ENCODE assay signal across 1 cellular context in genomic region chr16:19744670-19745069, GRCh38.
TF ChIP-seq lines count a peak whose summit lies in the region.

No MANE protein-coding gene starts in this region.

TF ChIP-seq in HepG2, 621 proteins besides CTCF, POLR2A, EP300 and RAD21 (continued from another document and continues in another):
- TF ChIP-seq, protein P1, sequence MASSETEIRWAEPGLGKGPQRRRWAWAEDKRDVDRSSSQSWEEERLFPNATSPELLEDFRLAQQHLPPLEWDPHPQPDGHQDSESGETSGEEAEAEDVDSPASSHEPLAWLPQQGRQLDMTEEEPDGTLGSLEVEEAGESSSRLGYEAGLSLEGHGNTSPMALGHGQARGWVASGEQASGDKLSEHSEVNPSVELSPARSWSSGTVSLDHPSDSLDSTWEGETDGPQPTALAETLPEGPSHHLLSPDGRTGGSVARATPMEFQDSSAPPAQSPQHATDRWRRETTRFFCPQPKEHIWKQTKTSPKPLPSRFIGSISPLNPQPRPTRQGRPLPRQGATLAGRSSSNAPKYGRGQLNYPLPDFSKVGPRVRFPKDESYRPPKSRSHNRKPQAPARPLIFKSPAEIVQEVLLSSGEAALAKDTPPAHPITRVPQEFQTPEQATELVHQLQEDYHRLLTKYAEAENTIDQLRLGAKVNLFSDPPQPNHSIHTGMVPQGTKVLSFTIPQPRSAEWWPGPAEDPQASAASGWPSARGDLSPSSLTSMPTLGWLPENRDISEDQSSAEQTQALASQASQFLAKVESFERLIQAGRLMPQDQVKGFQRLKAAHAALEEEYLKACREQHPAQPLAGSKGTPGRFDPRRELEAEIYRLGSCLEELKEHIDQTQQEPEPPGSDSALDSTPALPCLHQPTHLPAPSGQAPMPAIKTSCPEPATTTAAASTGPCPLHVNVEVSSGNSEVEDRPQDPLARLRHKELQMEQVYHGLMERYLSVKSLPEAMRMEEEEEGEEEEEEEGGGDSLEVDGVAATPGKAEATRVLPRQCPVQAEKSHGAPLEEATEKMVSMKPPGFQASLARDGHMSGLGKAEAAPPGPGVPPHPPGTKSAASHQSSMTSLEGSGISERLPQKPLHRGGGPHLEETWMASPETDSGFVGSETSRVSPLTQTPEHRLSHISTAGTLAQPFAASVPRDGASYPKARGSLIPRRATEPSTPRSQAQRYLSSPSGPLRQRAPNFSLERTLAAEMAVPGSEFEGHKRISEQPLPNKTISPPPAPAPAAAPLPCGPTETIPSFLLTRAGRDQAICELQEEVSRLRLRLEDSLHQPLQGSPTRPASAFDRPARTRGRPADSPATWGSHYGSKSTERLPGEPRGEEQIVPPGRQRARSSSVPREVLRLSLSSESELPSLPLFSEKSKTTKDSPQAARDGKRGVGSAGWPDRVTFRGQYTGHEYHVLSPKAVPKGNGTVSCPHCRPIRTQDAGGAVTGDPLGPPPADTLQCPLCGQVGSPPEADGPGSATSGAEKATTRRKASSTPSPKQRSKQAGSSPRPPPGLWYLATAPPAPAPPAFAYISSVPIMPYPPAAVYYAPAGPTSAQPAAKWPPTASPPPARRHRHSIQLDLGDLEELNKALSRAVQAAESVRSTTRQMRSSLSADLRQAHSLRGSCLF (CRISPR knock-in tag; IDR thresholded peaks at IDR 0.05; ENCODE audit: borderline replicate concordance): no peak
- TF ChIP-seq SSRP1 (CRISPR knock-in tag; IDR thresholded peaks at IDR 0.05) (no peak), RELA (CRISPR knock-in tag; IDR thresholded peaks at IDR 0.05) (no peak), MTA3 (CRISPR knock-in tag; IDR thresholded peaks at IDR 0.05) (no peak), FOXA3 (CRISPR knock-in tag; IDR thresholded peaks at IDR 0.05) (peak; percentile 94), ARID3A (IDR thresholded peaks at IDR 0.05; ENCODE audit: low read depth, low read length) (peak; percentile 93), FOXA1 (IDR thresholded peaks at IDR 0.05) (peak; percentile 91), FOXA1 (CRISPR knock-in tag; IDR thresholded peaks at IDR 0.05) (peak; percentile 92), ZSCAN9 (CRISPR knock-in tag; IDR thresholded peaks at IDR 0.05; ENCODE audit: borderline replicate concordance) (no peak), ZNF572 (CRISPR knock-in tag; IDR thresholded peaks at IDR 0.05) (no peak), GATAD2A (CRISPR knock-in tag; IDR thresholded peaks at IDR 0.05) (peak; percentile 84), GATAD1 (CRISPR knock-in tag; IDR thresholded peaks at IDR 0.05) (0 out of 2 replicates have a peak, but pooled peaks have one; percentile 16), SYNCRIP (IDR thresholded peaks at IDR 0.05; ENCODE audit: insufficient read depth, low read depth, low read length) (no peak), RORA (CRISPR knock-in tag; IDR thresholded peaks at IDR 0.05) (no peak), NCOA1 (CRISPR knock-in tag; IDR thresholded peaks at IDR 0.05) (no peak), ZBTB7A (CRISPR knock-in tag; IDR thresholded peaks at IDR 0.05) (no peak), DR1 (CRISPR knock-in tag; IDR thresholded peaks at IDR 0.05) (no peak), MAFF (IDR thresholded peaks at IDR 0.05; ENCODE audit: low read depth, low read length) (no peak), SUZ12 (IDR thresholded peaks at IDR 0.05; ENCODE audit: low read depth, low read length) (no peak), ZNF367 (CRISPR knock-in tag; IDR thresholded peaks at IDR 0.05; ENCODE audit: borderline replicate concordance) (no peak), ZNF382 (CRISPR knock-in tag; IDR thresholded peaks at IDR 0.05; ENCODE audit: borderline replicate concordance) (no peak), ZBTB26 (CRISPR knock-in tag; IDR thresholded peaks at IDR 0.05; ENCODE audit: borderline replicate concordance) (no peak), RFX5 (IDR thresholded peaks at IDR 0.05; ENCODE audit: low read depth, low read length) (no peak), HHEX (CRISPR knock-in tag; IDR thresholded peaks at IDR 0.05) (peak; percentile 88), MXI1 (IDR thresholded peaks at IDR 0.05; ENCODE audit: borderline replicate concordance, low read depth, low read length) (no peak), GLI4 (CRISPR knock-in tag; IDR thresholded peaks at IDR 0.05; ENCODE audit: borderline replicate concordance) (no peak), TFAP4 (IDR thresholded peaks at IDR 0.05; ENCODE audit: borderline replicate concordance, low read depth) (no peak)
- TF ChIP-seq, protein P2, sequence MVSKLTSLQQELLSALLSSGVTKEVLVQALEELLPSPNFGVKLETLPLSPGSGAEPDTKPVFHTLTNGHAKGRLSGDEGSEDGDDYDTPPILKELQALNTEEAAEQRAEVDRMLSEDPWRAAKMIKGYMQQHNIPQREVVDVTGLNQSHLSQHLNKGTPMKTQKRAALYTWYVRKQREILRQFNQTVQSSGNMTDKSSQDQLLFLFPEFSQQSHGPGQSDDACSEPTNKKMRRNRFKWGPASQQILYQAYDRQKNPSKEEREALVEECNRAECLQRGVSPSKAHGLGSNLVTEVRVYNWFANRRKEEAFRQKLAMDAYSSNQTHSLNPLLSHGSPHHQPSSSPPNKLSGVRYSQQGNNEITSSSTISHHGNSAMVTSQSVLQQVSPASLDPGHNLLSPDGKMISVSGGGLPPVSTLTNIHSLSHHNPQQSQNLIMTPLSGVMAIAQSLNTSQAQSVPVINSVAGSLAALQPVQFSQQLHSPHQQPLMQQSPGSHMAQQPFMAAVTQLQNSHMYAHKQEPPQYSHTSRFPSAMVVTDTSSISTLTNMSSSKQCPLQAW (CRISPR knock-in tag; IDR thresholded peaks at IDR 0.05): no peak
- TF ChIP-seq, protein P3, sequence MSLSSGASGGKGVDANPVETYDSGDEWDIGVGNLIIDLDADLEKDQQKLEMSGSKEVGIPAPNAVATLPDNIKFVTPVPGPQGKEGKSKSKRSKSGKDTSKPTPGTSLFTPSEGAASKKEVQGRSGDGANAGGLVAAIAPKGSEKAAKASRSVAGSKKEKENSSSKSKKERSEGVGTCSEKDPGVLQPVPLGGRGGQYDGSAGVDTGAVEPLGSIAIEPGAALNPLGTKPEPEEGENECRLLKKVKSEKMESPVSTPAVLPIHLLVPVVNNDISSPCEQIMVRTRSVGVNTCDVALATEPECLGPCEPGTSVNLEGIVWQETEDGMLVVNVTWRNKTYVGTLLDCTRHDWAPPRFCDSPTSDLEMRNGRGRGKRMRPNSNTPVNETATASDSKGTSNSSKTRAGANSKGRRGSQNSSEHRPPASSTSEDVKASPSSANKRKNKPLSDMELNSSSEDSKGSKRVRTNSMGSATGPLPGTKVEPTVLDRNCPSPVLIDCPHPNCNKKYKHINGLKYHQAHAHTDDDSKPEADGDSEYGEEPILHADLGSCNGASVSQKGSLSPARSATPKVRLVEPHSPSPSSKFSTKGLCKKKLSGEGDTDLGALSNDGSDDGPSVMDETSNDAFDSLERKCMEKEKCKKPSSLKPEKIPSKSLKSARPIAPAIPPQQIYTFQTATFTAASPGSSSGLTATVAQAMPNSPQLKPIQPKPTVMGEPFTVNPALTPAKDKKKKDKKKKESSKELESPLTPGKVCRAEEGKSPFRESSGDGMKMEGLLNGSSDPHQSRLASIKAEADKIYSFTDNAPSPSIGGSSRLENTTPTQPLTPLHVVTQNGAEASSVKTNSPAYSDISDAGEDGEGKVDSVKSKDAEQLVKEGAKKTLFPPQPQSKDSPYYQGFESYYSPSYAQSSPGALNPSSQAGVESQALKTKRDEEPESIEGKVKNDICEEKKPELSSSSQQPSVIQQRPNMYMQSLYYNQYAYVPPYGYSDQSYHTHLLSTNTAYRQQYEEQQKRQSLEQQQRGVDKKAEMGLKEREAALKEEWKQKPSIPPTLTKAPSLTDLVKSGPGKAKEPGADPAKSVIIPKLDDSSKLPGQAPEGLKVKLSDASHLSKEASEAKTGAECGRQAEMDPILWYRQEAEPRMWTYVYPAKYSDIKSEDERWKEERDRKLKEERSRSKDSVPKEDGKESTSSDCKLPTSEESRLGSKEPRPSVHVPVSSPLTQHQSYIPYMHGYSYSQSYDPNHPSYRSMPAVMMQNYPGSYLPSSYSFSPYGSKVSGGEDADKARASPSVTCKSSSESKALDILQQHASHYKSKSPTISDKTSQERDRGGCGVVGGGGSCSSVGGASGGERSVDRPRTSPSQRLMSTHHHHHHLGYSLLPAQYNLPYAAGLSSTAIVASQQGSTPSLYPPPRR (CRISPR knock-in tag; IDR thresholded peaks at IDR 0.05; ENCODE audit: borderline replicate concordance): peak; percentile 94
- TF ChIP-seq, protein P4, sequence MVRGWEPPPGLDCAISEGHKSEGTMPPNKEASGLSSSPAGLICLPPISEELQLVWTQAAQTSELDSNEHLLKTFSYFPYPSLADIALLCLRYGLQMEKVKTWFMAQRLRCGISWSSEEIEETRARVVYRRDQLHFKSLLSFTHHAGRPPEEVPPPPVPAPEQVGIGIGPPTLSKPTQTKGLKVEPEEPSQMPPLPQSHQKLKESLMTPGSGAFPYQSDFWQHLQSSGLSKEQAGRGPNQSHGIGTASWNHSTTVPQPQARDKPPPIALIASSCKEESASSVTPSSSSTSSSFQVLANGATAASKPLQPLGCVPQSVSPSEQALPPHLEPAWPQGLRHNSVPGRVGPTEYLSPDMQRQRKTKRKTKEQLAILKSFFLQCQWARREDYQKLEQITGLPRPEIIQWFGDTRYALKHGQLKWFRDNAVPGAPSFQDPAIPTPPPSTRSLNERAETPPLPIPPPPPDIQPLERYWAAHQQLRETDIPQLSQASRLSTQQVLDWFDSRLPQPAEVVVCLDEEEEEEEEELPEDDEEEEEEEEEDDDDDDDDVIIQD (CRISPR knock-in tag; IDR thresholded peaks at IDR 0.05; ENCODE audit: low read depth): peak; percentile 66
- TF ChIP-seq, protein P5, sequence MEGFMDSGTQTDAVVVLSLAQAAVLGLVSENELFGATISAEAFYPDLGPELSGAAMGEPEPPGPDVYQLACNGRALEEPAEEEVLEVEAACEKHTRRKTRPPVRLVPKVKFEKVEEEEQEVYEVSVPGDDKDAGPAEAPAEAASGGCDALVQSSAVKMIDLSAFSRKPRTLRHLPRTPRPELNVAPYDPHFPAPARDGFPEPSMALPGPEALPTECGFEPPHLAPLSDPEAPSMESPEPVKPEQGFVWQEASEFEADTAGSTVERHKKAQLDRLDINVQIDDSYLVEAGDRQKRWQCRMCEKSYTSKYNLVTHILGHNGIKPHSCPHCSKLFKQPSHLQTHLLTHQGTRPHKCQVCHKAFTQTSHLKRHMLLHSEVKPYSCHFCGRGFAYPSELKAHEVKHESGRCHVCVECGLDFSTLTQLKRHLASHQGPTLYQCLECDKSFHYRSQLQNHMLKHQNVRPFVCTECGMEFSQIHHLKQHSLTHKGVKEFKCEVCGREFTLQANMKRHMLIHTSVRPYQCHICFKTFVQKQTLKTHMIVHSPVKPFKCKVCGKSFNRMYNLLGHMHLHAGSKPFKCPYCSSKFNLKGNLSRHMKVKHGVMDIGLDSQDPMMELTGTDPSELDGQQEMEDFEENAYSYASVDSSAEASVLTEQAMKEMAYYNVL (CRISPR knock-in tag; IDR thresholded peaks at IDR 0.05; ENCODE audit: borderline replicate concordance): no peak
- TF ChIP-seq, protein P6, sequence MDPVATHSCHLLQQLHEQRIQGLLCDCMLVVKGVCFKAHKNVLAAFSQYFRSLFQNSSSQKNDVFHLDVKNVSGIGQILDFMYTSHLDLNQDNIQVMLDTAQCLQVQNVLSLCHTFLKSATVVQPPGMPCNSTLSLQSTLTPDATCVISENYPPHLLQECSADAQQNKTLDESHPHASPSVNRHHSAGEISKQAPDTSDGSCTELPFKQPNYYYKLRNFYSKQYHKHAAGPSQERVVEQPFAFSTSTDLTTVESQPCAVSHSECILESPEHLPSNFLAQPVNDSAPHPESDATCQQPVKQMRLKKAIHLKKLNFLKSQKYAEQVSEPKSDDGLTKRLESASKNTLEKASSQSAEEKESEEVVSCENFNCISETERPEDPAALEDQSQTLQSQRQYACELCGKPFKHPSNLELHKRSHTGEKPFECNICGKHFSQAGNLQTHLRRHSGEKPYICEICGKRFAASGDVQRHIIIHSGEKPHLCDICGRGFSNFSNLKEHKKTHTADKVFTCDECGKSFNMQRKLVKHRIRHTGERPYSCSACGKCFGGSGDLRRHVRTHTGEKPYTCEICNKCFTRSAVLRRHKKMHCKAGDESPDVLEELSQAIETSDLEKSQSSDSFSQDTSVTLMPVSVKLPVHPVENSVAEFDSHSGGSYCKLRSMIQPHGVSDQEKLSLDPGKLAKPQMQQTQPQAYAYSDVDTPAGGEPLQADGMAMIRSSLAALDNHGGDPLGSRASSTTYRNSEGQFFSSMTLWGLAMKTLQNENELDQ (CRISPR knock-in tag; IDR thresholded peaks at IDR 0.05; ENCODE audit: borderline replicate concordance): no peak
